ENCODE assay signal across 25 cellular contexts in the genomic region with DNA sequence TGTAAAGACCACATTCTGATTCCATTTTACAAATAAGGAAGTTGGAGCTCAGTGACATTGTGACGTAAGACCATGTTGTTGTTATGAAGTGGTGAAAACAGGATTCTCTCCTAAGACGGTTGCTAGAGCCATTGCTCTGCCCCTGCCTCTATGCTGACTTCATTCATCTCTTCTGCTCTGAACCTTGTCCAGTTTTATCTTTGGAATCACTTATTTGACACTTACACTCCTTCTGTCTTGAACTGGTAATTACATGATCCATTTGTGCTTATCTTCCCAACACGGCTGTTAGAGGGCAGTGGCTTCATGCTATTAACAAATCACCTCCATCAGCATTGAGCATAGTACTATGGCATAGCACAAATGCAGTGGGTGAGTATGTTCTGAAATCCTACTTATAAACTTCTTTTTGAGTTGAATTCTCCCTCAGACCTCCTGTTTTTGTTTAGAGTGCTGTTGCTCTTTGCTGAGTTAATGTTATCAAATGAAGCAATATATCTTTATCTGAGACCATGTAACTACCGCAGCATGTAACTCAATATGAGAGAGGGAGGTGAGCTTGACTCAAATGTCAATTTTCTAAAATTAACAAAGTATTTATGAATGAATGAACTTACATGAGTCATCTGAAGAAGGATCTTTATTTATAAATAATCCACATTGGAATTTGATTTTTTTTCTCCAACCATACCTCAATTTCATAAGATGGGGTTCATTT.
DNase-seq lines count a peak whose midpoint lies in the region; ATAC-seq, FAIRE-seq and TF ChIP-seq lines count a peak whose summit lies in the region.
"Had no signal": no experiment of that assay in that cellular context is flagged by ENCODE, and none has a peak within 500 bp of the region (broad histone marks: within the 10 kb centered on the region; RNA-seq: fewer than 3 reads in every experiment).

No MANE protein-coding gene starts in this region.

- no peak overlapping the region for H3K27ac Mint-ChIP-seq in astrocyte (ENCODE audit: unreplicated experiment)
- H3K27ac Mint-ChIP-seq: activated naive CD4-positive, alpha-beta T cell treated with anti-CD3 and anti-CD28 coated beads for 36 hours; activated T-cell treated with anti-CD3 and anti-CD28 coated beads, Interleukin-2, amount 50 U/mL, for 72 hours; CD4-positive, alpha-beta memory T cell; neural progenitor cell had no signal

- TF ChIP-seq CTCF in astrocyte (IDR thresholded peaks at IDR 0.05; ENCODE audit: insufficient read depth, low read depth, low read length) (no peak), psoas muscle (IDR thresholded peaks at IDR 0.05) (no peak), BE2C (IDR thresholded peaks at IDR 0.05; ENCODE audit: low read depth, low read length) (no peak)

- peaks cover 7% of the 10 kb centered on the region for H3K9me3 Mint-ChIP-seq in astrocyte (ENCODE audit: unreplicated experiment)

- no peaks in the 10 kb centered on the region for H3K4me1 ChIP-seq in astrocyte (ENCODE audit: insufficient read depth, low read length)
- peaks cover 20% of the 10 kb centered on the region for H3K4me1 ChIP-seq in psoas muscle
- H3K4me1 ChIP-seq in BE2C: peaks cover 19% of the 10 kb centered on the region

- WGBS in psoas muscle, 3 donors: 32 to 55% (median 33%) methylated on average over 4 of the region's 4 CpGs

- H3K27ac ChIP-seq in astrocyte (ENCODE audit: low read depth, low read length): no peak overlapping the region
- peak overlapping the region; percentile 30 for H3K27ac ChIP-seq in psoas muscle
- H3K27ac ChIP-seq: dorsolateral prefrontal cortex, neural progenitor cell had no signal

- peaks cover under 1% of the 10 kb centered on the region for H3K36me3 Mint-ChIP-seq in astrocyte (ENCODE audit: low read depth, unreplicated experiment)
- H3K36me3 Mint-ChIP-seq: neural progenitor cell had no signal

- H3K27me3 ChIP-seq in astrocyte (ENCODE audit: insufficient read depth, low read length): no peaks in the 10 kb centered on the region
- no peaks in the 10 kb centered on the region for H3K27me3 ChIP-seq in psoas muscle (ENCODE audit: insufficient read depth in 3 of 3, low read length in 2 of 3)
- H3K27me3 ChIP-seq in BE2C: no peaks in the 10 kb centered on the region
- H3K27me3 ChIP-seq: dorsolateral prefrontal cortex, neural progenitor cell had no signal

- no peaks in the 10 kb centered on the region for H3K36me3 ChIP-seq in astrocyte (ENCODE audit: insufficient read depth, low read length)
- no peaks in the 10 kb centered on the region for H3K36me3 ChIP-seq in psoas muscle (ENCODE audit: insufficient read depth in 1 of 2, low read depth in 1 of 2)
- H3K36me3 ChIP-seq in BE2C: no peaks in the 10 kb centered on the region
- H3K36me3 ChIP-seq: neural progenitor cell had no signal

- intact Hi-C loops in psoas muscle (cut with DNase I): no loop called here

- TF ChIP-seq POLR2A in GM12892 (IDR thresholded peaks at IDR 0.05; ENCODE audit: low read depth, low read length): no peak

- ATAC-seq in psoas muscle: peak in 3 of 4 donors; percentile 65 to 90 (median 74)
- ATAC-seq: activated T-cell treated with anti-CD3 and anti-CD28 coated beads, Interleukin-2, amount 50 U/mL, for 72 hours; HepG2; mucosa of descending colon had no signal

- H3K9me3 ChIP-seq in astrocyte (ENCODE audit: insufficient read depth, low read depth, low read length) (no peaks in the 10 kb centered on the region), psoas muscle (no peaks in the 10 kb centered on the region), BE2C (no peaks in the 10 kb centered on the region; the same call in 1 of the 2 replicates)
- H3K9me3 ChIP-seq: mucosa of descending colon had no signal

- FAIRE-seq in astrocyte (lab: Jason Lieb, UNC) (peak; percentile 20), GM12892 (lab: Jason Lieb, UNC) (no peak)
- FAIRE-seq: frontal cortex, HepG2, islet of Langerhans, TTC549 had no signal

- peak; percentile 5 for DNase-seq in HCEC 1CT
- DNase-seq in MV-4-11 (lab: John Stamatoyannopoulos, UW): peak; percentile 68
- no peak for DNase-seq in astrocyte (ENCODE audit: low read depth)
- no peak for DNase-seq in psoas muscle
- DNase-seq in GM12892 (ENCODE audit: insufficient read length): no peak
- DNase-seq in BE2C: no peak
- DNase-seq in NCI-H187 (lab: John Stamatoyannopoulos, UW): no peak
- DNase-seq: activated CD4-positive, alpha-beta T cell treated with anti-CD3 and anti-CD28 coated beads for 4 hours; activated naive CD4-positive, alpha-beta T cell treated with anti-CD3 and anti-CD28 coated beads for 36 hours; activated T-cell treated with anti-CD3 and anti-CD28 coated beads, Interleukin-2, amount 50 U/mL, for 72 hours; caudate nucleus; CD4-positive, alpha-beta memory T cell; DMS53; dorsolateral prefrontal cortex; GDM1; hypothalamus; mucosa of descending colon; NCI-H146; NCI-H526 treated with DMSO at 0.1 percent for 48 hours; substantia nigra had no signal

- no peak overlapping the region for H3K4me3 Mint-ChIP-seq in astrocyte (ENCODE audit: unreplicated experiment)
- H3K4me3 Mint-ChIP-seq: activated naive CD4-positive, alpha-beta T cell treated with anti-CD3 and anti-CD28 coated beads for 36 hours; activated T-cell treated with anti-CD3 and anti-CD28 coated beads, Interleukin-2, amount 50 U/mL, for 72 hours; CD4-positive, alpha-beta memory T cell; neural progenitor cell had no signal

- H3K27me3 Mint-ChIP-seq in astrocyte (ENCODE audit: low read depth, unreplicated experiment): no peaks in the 10 kb centered on the region
- H3K27me3 Mint-ChIP-seq: CD4-positive, alpha-beta memory T cell had no signal

- H4K20me1 ChIP-seq in astrocyte (ENCODE audit: insufficient read depth, low read length): no peaks in the 10 kb centered on the region

- H3K79me2 ChIP-seq in astrocyte (ENCODE audit: insufficient read depth, low read length): no peaks in the 10 kb centered on the region

- no peak overlapping the region for H2AFZ ChIP-seq in astrocyte (ENCODE audit: low read depth, low read length)
- H2AFZ ChIP-seq: neural progenitor cell had no signal

- peaks cover 2% of the 10 kb centered on the region for H3K4me1 Mint-ChIP-seq in astrocyte (ENCODE audit: low read depth, unreplicated experiment)

- no peak overlapping the region for H3K9ac ChIP-seq in astrocyte (ENCODE audit: low read length)
- H3K9ac ChIP-seq: neural progenitor cell had no signal

- no peak overlapping the region for H3K4me2 ChIP-seq in astrocyte (ENCODE audit: low read length)
- H3K4me2 ChIP-seq: neural progenitor cell had no signal

- H3K4me3 ChIP-seq in astrocyte (ENCODE audit: insufficient read depth, low read depth, low read length) (no peak overlapping the region), psoas muscle (no peak overlapping the region), BE2C (ENCODE audit: low read depth, low read length) (no peak overlapping the region)
- H3K4me3 ChIP-seq: dorsolateral prefrontal cortex, mucosa of descending colon, neural progenitor cell had no signal

Comparison
In these comparisons a context has a peak if more than half of its experiments do, and no peak if none do; other contexts are left out.
1. DNase-seq: peak in HCEC 1CT (single experiment) and MV-4-11 (single experiment); none in astrocyte (single experiment), psoas muscle (0 of 2), GM12892 (single experiment), BE2C (single experiment) and NCI-H187 (0 of 2).